18 cellular contexts compared by ENCODE assay signal in genomic region chr12:68469136-68469535, GRCh38.
"Had no signal": no experiment of that assay in that cellular context is flagged by ENCODE, and none has a peak within 500 bp of the region (broad histone marks: within the 10 kb centered on the region; RNA-seq: fewer than 3 reads in every experiment).

No MANE protein-coding gene starts in this region.

- H3K27me3 ChIP-seq: esophagus muscularis mucosa, neutrophil, spleen, tibial artery, upper lobe of left lung, uterus had no signal

- DNase-seq: effector memory CD8-positive, alpha-beta T cell; foreskin melanocyte; head of caudate nucleus; hippocampal formation; kidney glomerular epithelial cell; mesendoderm; naive thymus-derived CD4-positive, alpha-beta T cell; posterior cingulate gyrus; spleen; stimulated activated CD4-positive, alpha-beta T cell treated with anti-CD3 and anti-CD28 coated beads, Interleukin-15, amount 100 ng/mL, for 24 hours; stimulated activated CD4-positive, alpha-beta T cell treated with anti-CD3 and anti-CD28 coated beads, Interleukin-1b, Interleukin-23, amount 100 ng/mL, for 48 hours; stimulated activated CD4-positive, alpha-beta T cell treated with anti-CD3 and anti-CD28 coated beads, Interleukin-4, amount 100 ng/mL, for 24 hours; tibial artery; upper lobe of left lung; uterus had no signal

- H3K27ac ChIP-seq: epithelial cell of prostate, esophagus muscularis mucosa, neutrophil, spleen, tibial artery, upper lobe of left lung, uterus had no signal

- H3K4me1 ChIP-seq: spleen, upper lobe of left lung, uterus had no signal

- H3K4me3 ChIP-seq: esophagus muscularis mucosa, spleen, tibial artery, upper lobe of left lung, uterus had no signal

- H3K9me3 ChIP-seq: esophagus muscularis mucosa, neutrophil, spleen, tibial artery, upper lobe of left lung, uterus had no signal

- H3K36me3 ChIP-seq: esophagus muscularis mucosa, neutrophil, spleen, tibial artery, upper lobe of left lung, uterus had no signal
